Comparison of ENCODE assay signal across 13 cellular contexts in genomic region chr7:122770943-122771342, GRCh38.
"Had no signal": no experiment of that assay in that cellular context is flagged by ENCODE, and none has a peak within 500 bp of the region (broad histone marks: within the 10 kb centered on the region; RNA-seq: fewer than 3 reads in every experiment).

No MANE protein-coding gene starts in this region.

- H3K4me1 Mint-ChIP-seq: stimulated activated naive CD8-positive, alpha-beta T cell treated with anti-CD3 and anti-CD28 coated beads, Interleukin-15, amount 100 ng/mL, for 72 hours had no signal

- H3K27me3 ChIP-seq: adrenal gland, esophagus muscularis mucosa had no signal

- H3K27me3 Mint-ChIP-seq: stimulated activated naive CD8-positive, alpha-beta T cell treated with anti-CD3 and anti-CD28 coated beads, Interleukin-15, amount 100 ng/mL, for 72 hours; type B pancreatic cell had no signal

- H3K27ac ChIP-seq: adrenal gland, esophagus muscularis mucosa, lower lobe of right lung had no signal

- DNase-seq: activated CD4-positive, alpha-beta T cell treated with anti-CD3 and anti-CD28 coated beads, Interleukin-2, amount 50 U/mL, for 4 hours; activated gamma-delta T cell treated with Interleukin-2 at 50 U/mL for 16 hours; cerebellar nuclear complex; cortex of kidney; effector CD4-positive, alpha-beta T cell; lower lobe of right lung; stimulated activated naive CD8-positive, alpha-beta T cell treated with anti-CD3 and anti-CD28 coated beads, Interleukin-15, amount 100 ng/mL, for 72 hours; T-helper 2 cell had no signal

- H3K4me1 ChIP-seq: lower lobe of right lung had no signal

- H3K36me3 Mint-ChIP-seq: type B pancreatic cell had no signal

- H3K4me3 Mint-ChIP-seq: activated T-helper 1 cell treated with anti-CD3 and anti-CD28 coated beads, Interleukin-12 subunit alpha, Interleukin-12 subunit beta, Interleukin-2, Interleukin-4 antibody, amounts not matched to agents 30 ng/mL and 10 ng/mL and 1 ng/mL, durations not matched to agents 14 hours and 24 hours and 36 hours; stimulated activated naive CD8-positive, alpha-beta T cell treated with anti-CD3 and anti-CD28 coated beads, Interleukin-15, amount 100 ng/mL, for 72 hours; type B pancreatic cell had no signal

- H3K4me3 ChIP-seq: adrenal gland, esophagus muscularis mucosa, lower lobe of right lung had no signal

- ATAC-seq: activated naive CD4-positive, alpha-beta T cell treated with anti-CD3 and anti-CD28 coated beads, Interleukin-2, amount 50 U/mL, for 72 hours; lower lobe of right lung; stimulated activated naive CD8-positive, alpha-beta T cell treated with anti-CD3 and anti-CD28 coated beads, Interleukin-15, amount 100 ng/mL, for 72 hours had no signal

- H3K36me3 ChIP-seq: adrenal gland, esophagus muscularis mucosa, lower lobe of right lung had no signal

- H3K9me3 ChIP-seq: adrenal gland, esophagus muscularis mucosa, lower lobe of right lung had no signal

- H3K27ac Mint-ChIP-seq: activated naive CD4-positive, alpha-beta T cell treated with anti-CD3 and anti-CD28 coated beads, Interleukin-2, amount 50 U/mL, for 72 hours; activated T-helper 1 cell treated with anti-CD3 and anti-CD28 coated beads, Interleukin-12 subunit alpha, Interleukin-12 subunit beta, Interleukin-2, Interleukin-4 antibody, amounts not matched to agents 30 ng/mL and 10 ng/mL and 1 ng/mL, durations not matched to agents 14 hours and 24 hours and 36 hours; stimulated activated naive CD8-positive, alpha-beta T cell treated with anti-CD3 and anti-CD28 coated beads, Interleukin-15, amount 100 ng/mL, for 72 hours; type B pancreatic cell had no signal
